ENCODE assay signal across 28 cellular contexts in the genomic region with DNA sequence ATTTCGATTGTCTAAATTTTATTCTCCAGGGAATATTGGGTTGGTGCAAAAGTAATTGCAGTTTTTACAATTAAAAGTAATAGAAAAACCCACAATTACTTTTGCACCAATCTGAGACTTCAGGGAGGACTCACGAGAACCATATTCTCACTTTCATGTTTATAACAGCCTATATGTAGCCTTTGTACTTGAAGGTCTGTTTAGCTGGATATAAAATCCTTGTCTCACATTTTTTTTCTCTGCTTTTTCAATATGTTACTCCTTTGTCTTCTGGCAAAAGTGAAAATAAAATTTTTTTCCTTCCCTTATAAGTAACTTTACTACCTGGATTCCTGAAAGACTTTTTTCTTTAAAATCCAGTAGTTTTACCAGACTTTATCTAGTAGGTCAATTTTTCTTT. TPM values are rescaled to one million over a fixed set of nuclear protein-coding genes. Genes with fewer than 3 reads are reported as not detected.
"Had no signal": no experiment of that assay in that cellular context is flagged by ENCODE, and none has a peak within 500 bp of the region (broad histone marks: within the 10 kb centered on the region; RNA-seq: fewer than 3 reads in every experiment).

No MANE protein-coding gene starts in this region.

- H3K4me1 Mint-ChIP-seq: neural crest cell had no signal

- H3K27ac Mint-ChIP-seq: nephron; stimulated activated naive B cell treated with anti-CD40 and anti-IgM and Interleukin-4, amounts not matched to agents 10 μg/mL and 1 μg/mL and 100 μg/mL, for 72 hours had no signal

- H3K27me3 Mint-ChIP-seq: naive thymus-derived CD8-positive, alpha-beta T cell; stimulated activated naive B cell treated with anti-CD40 and anti-IgM and Interleukin-4, amounts not matched to agents 10 μg/mL and 1 μg/mL and 100 μg/mL, for 72 hours had no signal

- H3K9me3 ChIP-seq: lower lobe of right lung, prostate gland, testis, thyroid gland, transverse colon, upper lobe of left lung, vagina had no signal

- DNase-seq: hippocampal formation; kidney glomerular epithelial cell; left cardiac atrium; lower lobe of right lung; mammary epithelial cell; mesenchymal stem cell; naive thymus-derived CD8-positive, alpha-beta T cell; nucleus accumbens; pancreas; posterior cingulate gyrus; retina; right cardiac atrium; sigmoid colon; stimulated activated CD4-positive, alpha-beta T cell treated with anti-CD3 and anti-CD28 coated beads, Interleukin-1b, Interleukin-23, amount 100 ng/mL, for 48 hours; stimulated activated CD4-positive, alpha-beta T cell treated with anti-CD3 and anti-CD28 coated beads, Interleukin-2, amount 100 ng/mL, for 48 hours; stimulated activated naive B cell treated with anti-CD40 and anti-IgM and Interleukin-4, amounts not matched to agents 10 μg/mL and 1 μg/mL and 100 μg/mL, for 72 hours; stimulated activated naive CD8-positive, alpha-beta T cell treated with anti-CD3 and anti-CD28 coated beads, Interleukin-15, Interleukin-2, amounts not matched to agents 100 U/mL and 50 U/mL, for 24 hours; stomach; testis; thyroid gland; transverse colon; upper lobe of left lung had no signal

- H3K9me3 Mint-ChIP-seq: stimulated activated naive B cell treated with anti-CD40 and anti-IgM and Interleukin-4, amounts not matched to agents 10 μg/mL and 1 μg/mL and 100 μg/mL, for 72 hours had no signal

- ATAC-seq: left cardiac atrium; left lobe of liver; lower lobe of right lung; naive thymus-derived CD8-positive, alpha-beta T cell; pancreas; right cardiac atrium; stimulated activated naive B cell treated with anti-CD40 and anti-IgM and Interleukin-4, amounts not matched to agents 10 μg/mL and 1 μg/mL and 100 μg/mL, for 72 hours; stimulated activated naive CD8-positive, alpha-beta T cell treated with anti-CD3 and anti-CD28 coated beads, Interleukin-15, Interleukin-2, amounts not matched to agents 100 U/mL and 50 U/mL, for 24 hours had no signal

- H3K4me3 Mint-ChIP-seq: naive thymus-derived CD8-positive, alpha-beta T cell; nephron; neural crest cell; stimulated activated naive B cell treated with anti-CD40 and anti-IgM and Interleukin-4, amounts not matched to agents 10 μg/mL and 1 μg/mL and 100 μg/mL, for 72 hours had no signal

RNA-seq across cellular contexts. Expression of gene SIDT1, which starts 9.2 kb away (rescaled TPM):
- total RNA-seq: mammary epithelial cell, smooth muscle cell had no signal
